1 cellular context compared by ENCODE assay signal in the genomic region with DNA sequence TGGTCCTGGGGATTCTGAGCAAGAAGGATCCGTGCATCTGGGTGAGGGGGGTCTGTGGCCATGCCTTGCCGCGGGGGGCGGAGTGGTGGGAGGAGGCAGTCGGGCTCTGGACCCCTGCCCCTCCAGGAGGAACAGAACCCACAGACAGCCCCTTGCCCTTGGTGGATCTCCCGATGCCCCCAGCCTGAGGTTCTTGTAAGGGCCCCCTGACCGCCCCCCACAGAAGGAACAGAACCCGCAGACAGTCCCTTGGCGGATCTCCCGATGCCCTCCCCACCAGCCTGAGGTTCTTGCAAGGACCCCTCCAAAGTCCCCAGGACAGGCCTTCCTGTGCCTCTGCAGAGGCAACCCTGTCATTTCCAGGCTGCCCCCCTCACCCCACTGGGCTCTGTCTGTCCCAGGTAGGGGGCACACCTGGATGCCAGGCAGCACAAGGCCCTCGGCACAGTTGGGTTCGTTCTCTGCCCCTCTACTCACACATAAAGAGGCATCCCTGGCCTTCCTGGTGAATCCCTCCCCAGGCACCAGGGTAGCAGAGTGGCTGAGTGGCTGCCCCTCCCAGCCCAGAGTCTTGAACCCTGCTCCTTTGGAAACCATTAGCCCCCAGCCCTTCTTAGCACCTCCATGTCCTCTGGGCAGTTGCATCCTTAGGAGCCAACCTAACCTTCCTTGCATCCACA.
TF ChIP-seq lines count a peak whose summit lies in the region.

No MANE protein-coding gene starts in this region.

TF ChIP-seq in HepG2, 621 proteins besides CTCF, POLR2A, EP300 and RAD21:
- no peak for TF ChIP-seq ZNF629 (CRISPR knock-in tag; conservative IDR thresholded peaks at IDR 0.05)
- TF ChIP-seq FOSL1 (CRISPR knock-in tag; IDR thresholded peaks at IDR 0.05; ENCODE audit: borderline replicate concordance), result no peak
- no peak for TF ChIP-seq AGO1 (IDR thresholded peaks at IDR 0.05; ENCODE audit: low read depth, low read length, poor library complexity, severe bottlenecking)
- TF ChIP-seq MTA1 (CRISPR knock-in tag; IDR thresholded peaks at IDR 0.05; ENCODE audit: borderline replicate concordance), result no peak
- TF ChIP-seq HINFP (CRISPR knock-in tag; IDR thresholded peaks at IDR 0.05; ENCODE audit: low read depth), result no peak
